8 cellular contexts compared by ENCODE assay signal in genomic region chr2:186590538-186591441, GRCh38. TPM values are rescaled to one million over a fixed set of nuclear protein-coding genes. Genes with fewer than 3 reads are reported as not detected.
DNase-seq lines count a peak whose midpoint lies in the region; ATAC-seq, FAIRE-seq and TF ChIP-seq lines count a peak whose summit lies in the region.

No MANE protein-coding gene starts in this region.

- H3K9ac ChIP-seq in skeletal muscle tissue (ENCODE audit: low read depth in 1 of 3, low read length in 3 of 3): peak overlapping the region; percentile 92 to 93 (median 92)

- FAIRE-seq in bronchial epithelial cell (lab: Jason Lieb, UNC): no peak

- H3K4me1 ChIP-seq in ACC112 (ENCODE audit: control insufficient read depth, insufficient read depth, low read length, unreplicated experiment) (peaks cover 38% of the 10 kb centered on the region), skeletal muscle tissue (ENCODE audit: control insufficient read depth in 3 of 3, insufficient read depth in 3 of 3, low read length in 3 of 3) (peaks cover 4 to 19% (median 12%) of the 10 kb centered on the region in 3 donors)

- POLR2A ChIA-PET in RWPE1 (lab: Yijun Ruan, JAX; ENCODE audit: low non-redundant PET): interaction anchor here (1.3 to 1.5 kb wide), 2 partner anchors 14 to 20 kb away, joined by 4 read pairs; no protein-coding TSS in a partner anchor

- ATAC-seq in HG03432 (IDR thresholded peaks at IDR 0.05; ENCODE audit: unreplicated experiment) (peak; percentile 14), HG03135 (IDR thresholded peaks at IDR 0.05; ENCODE audit: unreplicated experiment) (no peak)

- H3K4me3 Mint-ChIP-seq in immature natural killer cell: peak overlapping the region; percentile 88 to 97 (median 88)

- H2AFZ ChIP-seq in ACC112 (ENCODE audit: low read length, unreplicated experiment): peak overlapping the region; percentile 96

- peak overlapping the region; percentile 79 to 92 (median 88) for H3K27ac Mint-ChIP-seq in immature natural killer cell

- no peaks in the 10 kb centered on the region for H3K36me3 Mint-ChIP-seq in immature natural killer cell

- H3K27me3 Mint-ChIP-seq in immature natural killer cell (ENCODE audit: low read depth in 3 of 3): peaks cover 2 to 5% (median 2%) of the 10 kb centered on the region in 3 donors

- TF ChIP-seq CTCF in RWPE1 (conservative IDR thresholded peaks at IDR 0.05; ENCODE audit: low read depth): no peak
- no peak for TF ChIP-seq CTCF in bronchial epithelial cell (IDR thresholded peaks at IDR 0.05; ENCODE audit: insufficient read depth, low read length, severe bottlenecking)

- H3K79me2 ChIP-seq in ACC112 (ENCODE audit: control insufficient read depth, insufficient read depth, low read length, unreplicated experiment): peaks cover 55% of the 10 kb centered on the region

- no peaks in the 10 kb centered on the region for H3K27me3 ChIP-seq in ACC112 (ENCODE audit: insufficient read depth, low read length)
- no peaks in the 10 kb centered on the region for H3K27me3 ChIP-seq in bronchial epithelial cell (ENCODE audit: control insufficient read depth, insufficient read depth, low read length)
- H3K27me3 ChIP-seq in skeletal muscle tissue (ENCODE audit: control insufficient read depth in 3 of 3, insufficient read depth in 3 of 3, low read length in 3 of 3): no peaks in the 10 kb centered on the region

- H3K27ac ChIP-seq in ACC112 (ENCODE audit: low read depth, low read length): peak overlapping the region; percentile 84
- H3K27ac ChIP-seq in RWPE1: peak overlapping the region; percentile 95
- peak overlapping the region; percentile 91 for H3K27ac ChIP-seq in skeletal muscle tissue (ENCODE audit: low read depth, low read length)

- H3K9me3 Mint-ChIP-seq in immature natural killer cell: no peaks in the 10 kb centered on the region

- DNase-seq in GM03348 (ENCODE audit: low spot score): peak; percentile 42
- DNase-seq in RWPE1 (ENCODE audit: low spot score): peak; percentile 36
- DNase-seq in bronchial epithelial cell (ENCODE audit: low read depth): peak; percentile 79
- DNase-seq in immature natural killer cell: peak; percentile 23 to 32 (median 30)

- H3K9me3 ChIP-seq in skeletal muscle tissue (ENCODE audit: control insufficient read depth in 3 of 3, low read length in 3 of 3): no peaks in the 10 kb centered on the region

- CTCF ChIA-PET in RWPE1 (lab: Yijun Ruan, JAX): interaction anchor here (0.5 to 1.8 kb wide), 4 partner anchors 51 to 657 kb away, joined by 3 to 15 read pairs (median 3); no protein-coding TSS in a partner anchor

- H3K4me1 Mint-ChIP-seq in immature natural killer cell: peaks cover 32 to 41% of the 10 kb centered on the region in 2 donors

- H3K4me3 ChIP-seq in ACC112 (ENCODE audit: low read depth, low read length) (peak overlapping the region; percentile 83), bronchial epithelial cell (ENCODE audit: low read depth, low read length) (peak overlapping the region; percentile 82), skeletal muscle tissue (ENCODE audit: low read length in 3 of 3) (peak overlapping the region; percentile 87 to 97 (median 90))

- no peaks in the 10 kb centered on the region for H3K36me3 ChIP-seq in ACC112 (ENCODE audit: insufficient read depth, low read length)
- no peaks in the 10 kb centered on the region for H3K36me3 ChIP-seq in bronchial epithelial cell (ENCODE audit: control insufficient read depth, insufficient read depth, low read length)
- no peaks in the 10 kb centered on the region for H3K36me3 ChIP-seq in skeletal muscle tissue (ENCODE audit: control insufficient read depth in 3 of 3, insufficient read depth in 3 of 3, low read length in 3 of 3)

RNA-seq across cellular contexts. Expression of gene ITGAV, which starts 0.9 kb away (rescaled TPM):
- total RNA-seq in bronchial epithelial cell: 76.9 and 111 TPM in 2 replicates
- 1 to 10 TPM; 1.3 to 4.0 (median 3.3) TPM for polyA plus RNA-seq in immature natural killer cell
- total RNA-seq in skeletal muscle tissue: 62.1 TPM
